Comparison of ENCODE assay signal across 9 cellular contexts in the genomic region with DNA sequence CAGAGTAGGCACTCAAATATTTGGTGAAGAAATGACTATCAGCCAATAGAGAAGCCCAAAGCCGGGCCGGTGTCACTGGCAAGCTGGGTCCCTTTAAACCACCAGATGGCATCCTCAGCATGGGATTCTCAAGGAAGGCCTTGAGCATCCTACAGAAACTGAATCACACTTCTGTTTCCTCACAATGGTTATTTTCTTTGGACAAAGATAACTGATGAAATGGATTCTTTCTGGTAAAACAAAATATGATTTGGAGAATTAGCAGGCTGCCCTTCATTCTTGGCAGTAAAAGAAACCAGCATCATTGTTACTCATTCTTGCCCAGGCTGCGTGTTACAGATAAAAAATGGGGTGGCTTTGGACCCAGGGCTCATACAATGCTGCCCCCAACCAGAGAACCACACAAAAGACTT. TPM values are rescaled to one million over a fixed set of nuclear protein-coding genes. Genes with fewer than 3 reads are reported as not detected.
A peak's percentile ranks its signal among the peaks of the same experiment; 100 is the strongest.
DNase-seq lines count a peak whose midpoint lies in the region; ATAC-seq, FAIRE-seq and TF ChIP-seq lines count a peak whose summit lies in the region.
"Had no signal": no experiment of that assay in that cellular context is flagged by ENCODE, and none has a peak within 500 bp of the region (broad histone marks: within the 10 kb centered on the region; RNA-seq: fewer than 3 reads in every experiment).

No MANE protein-coding gene starts in this region.

- DNase-seq in AG04450 (ENCODE audit: low read depth, low spot score): peak; percentile 8
- peak; percentile 22 for DNase-seq in GM12892 (ENCODE audit: insufficient read length)
- DNase-seq in NCI-H69 (lab: John Stamatoyannopoulos, UW): peak; percentile 71
- peak; percentile 8 for DNase-seq in activated CD8-positive, alpha-beta memory T cell treated with anti-CD3 and anti-CD28 coated beads, Interleukin-2, amount 50 U/mL, for 24 hours (ENCODE audit: extremely low read depth)
- DNase-seq in epidermal melanocyte (ENCODE audit: insufficient read length, low spot score): peak; percentile 87
- DNase-seq in naive B cell: peak; percentile 49
- DNase-seq in stimulated activated naive CD4-positive, alpha-beta T cell treated with Interleukin-2 at 50 U/mL for 16 hours (lab: John Stamatoyannopoulos, UW): peak; percentile 27

- CTCF ChIA-PET in AG04450 (lab: Charles Lee): interaction anchor here (6.5 kb wide), 1 partner anchor 63 kb away, joined by 85 read pairs; no protein-coding TSS in a partner anchor

- no peak overlapping the region for H3K4me3 ChIP-seq in AG04450 (ENCODE audit: low read depth, low read length)

- ATAC-seq in naive B cell (ENCODE audit: low read depth in 2 of 2) (peak; percentile 81 to 94), HG03175 (IDR thresholded peaks at IDR 0.05; ENCODE audit: unreplicated experiment) (no peak)

- H3K4me1 Mint-ChIP-seq in naive B cell: peaks cover 3 to 5% (median 4%) of the 10 kb centered on the region in 3 donors

- no peak overlapping the region for H3K27ac ChIP-seq in AG04450 (ENCODE audit: low read depth, low read length)

- POLR2A ChIA-PET in AG04450 (lab: Yijun Ruan, JAX): no interaction called here

- TF ChIP-seq CTCF in AG04450 (IDR thresholded peaks at IDR 0.05; ENCODE audit: low read depth, low read length): peak; percentile 75

- peaks cover 12% of the 10 kb centered on the region for H3K27me3 ChIP-seq in AG04450 (ENCODE audit: control insufficient read depth, insufficient read depth, low read length)

- H3K27me3 Mint-ChIP-seq in naive B cell: peaks cover under 1 to 11% (median 3%) of the 10 kb centered on the region in 3 donors

- H3K9me3 ChIP-seq in AG04450 (ENCODE audit: control insufficient read depth, insufficient read depth, low read length): no peaks in the 10 kb centered on the region

- no peak for FAIRE-seq in GM12892 (lab: Jason Lieb, UNC)

- no peak overlapping the region for H3K4me3 Mint-ChIP-seq in naive B cell
- H3K4me3 Mint-ChIP-seq: stimulated activated naive CD8-positive, alpha-beta T cell treated with anti-CD3 and anti-CD28 coated beads, Interleukin-15, Interleukin-2, amounts not matched to agents 100 ng/mL and 50 ng/mL, for 24 hours had no signal

- no peaks in the 10 kb centered on the region for H3K9me3 Mint-ChIP-seq in naive B cell
- H3K9me3 Mint-ChIP-seq: stimulated activated naive CD8-positive, alpha-beta T cell treated with anti-CD3 and anti-CD28 coated beads, Interleukin-15, Interleukin-2, amounts not matched to agents 100 ng/mL and 50 ng/mL, for 24 hours had no signal

- no peaks in the 10 kb centered on the region for H3K36me3 Mint-ChIP-seq in naive B cell

- TF ChIP-seq POLR2A in GM12892 (IDR thresholded peaks at IDR 0.05; ENCODE audit: low read depth, low read length): no peak

- H3K27ac Mint-ChIP-seq in naive B cell: no peak overlapping the region
- H3K27ac Mint-ChIP-seq: stimulated activated naive CD8-positive, alpha-beta T cell treated with anti-CD3 and anti-CD28 coated beads, Interleukin-15, Interleukin-2, amounts not matched to agents 100 ng/mL and 50 ng/mL, for 24 hours had no signal

RNA-seq across cellular contexts. Expression of gene ASPHD2, which starts 30.3 kb away (rescaled TPM):
- polyA plus RNA-seq in AG04450 (2011; rRNA removed): 1.9 TPM in 2 replicates
- polyA minus RNA-seq in AG04450 (2011; rRNA and poly(A)+ RNA removed): 1.9 and 2.4 TPM in 2 replicates
- 2.7 TPM for polyA plus RNA-seq in GM12892 (2012; ENCODE audit: missing spikeins)
- polyA plus RNA-seq in naive B cell (ENCODE audit: low read depth in 6 of 6): 1 to 10 TPM; 2.1 to 9.7 (median 6.6) TPM

Comparison
In these comparisons a context has a peak if more than half of its experiments do, and no peak if none do; other contexts are left out.
1. DNase-seq: peak in every context shown above with its lines; median percentile 87 in epidermal melanocyte; 71 in NCI-H69; 49 in naive B cell; 27 in stimulated activated naive CD4-positive, alpha-beta T cell treated with Interleukin-2 at 50 U/mL for 16 hours; 22 in GM12892; 8 in AG04450; 8 in activated CD8-positive, alpha-beta memory T cell treated with anti-CD3 and anti-CD28 coated beads, Interleukin-2, amount 50 U/mL, for 24 hours.